ENCODE assay signal across 21 cellular contexts in the genomic region with DNA sequence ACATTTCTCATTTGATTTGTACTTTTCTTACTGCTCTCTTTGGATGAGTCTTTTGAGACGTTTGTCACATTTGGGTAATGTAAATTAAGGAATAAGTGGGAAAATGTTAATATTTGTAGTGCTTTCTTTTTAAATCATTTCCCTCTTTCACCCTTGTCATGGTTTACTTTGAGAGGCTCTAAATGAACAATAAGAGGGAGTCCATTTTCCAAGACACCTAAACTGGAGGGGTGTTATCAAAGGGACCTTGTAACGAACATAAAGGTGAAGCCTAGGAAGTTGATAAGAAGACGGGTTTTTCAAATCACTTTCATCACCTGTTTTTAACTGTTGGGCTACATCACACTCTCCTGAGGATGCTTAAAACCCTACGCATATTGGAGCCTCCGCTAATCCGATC.
"Had no signal": no experiment of that assay in that cellular context is flagged by ENCODE, and none has a peak within 500 bp of the region (broad histone marks: within the 10 kb centered on the region; RNA-seq: fewer than 3 reads in every experiment).

No MANE protein-coding gene starts in this region.

- H3K4me3 Mint-ChIP-seq: activated CD8-positive, alpha-beta T cell treated with anti-CD3 and anti-CD28 coated beads, Interleukin-2, amount 10 ng/mL, durations not matched to agents 7 days and 5 days; natural killer cell had no signal

- H3K27ac Mint-ChIP-seq: activated CD8-positive, alpha-beta T cell treated with anti-CD3 and anti-CD28 coated beads, Interleukin-2, amount 10 ng/mL, durations not matched to agents 7 days and 5 days; natural killer cell had no signal

- H3K9me3 ChIP-seq: breast epithelium, esophagus squamous epithelium, heart right ventricle, thoracic aorta, uterus had no signal

- H3K9me3 Mint-ChIP-seq: natural killer cell had no signal

- H3K4me3 ChIP-seq: breast epithelium, esophagus squamous epithelium, heart right ventricle, thoracic aorta, uterus had no signal

- ATAC-seq: activated CD8-positive, alpha-beta T cell treated with anti-CD3 and anti-CD28 coated beads, Interleukin-2, amount 10 ng/mL, durations not matched to agents 7 days and 5 days; heart right ventricle; natural killer cell; right cardiac atrium; SK-N-SH treated with all-trans-retinoic acid at 6 μM for 48 hours; stimulated activated naive CD8-positive, alpha-beta T cell treated with anti-CD3 and anti-CD28 coated beads, Interleukin-15, Interleukin-2, amounts not matched to agents 100 U/mL and 50 U/mL, for 24 hours had no signal

- DNase-seq: activated CD4-positive, alpha-beta T cell treated with anti-CD3 and anti-CD28 coated beads for 48 hours; activated CD4-positive, CD25-positive, alpha-beta regulatory T cell; activated CD8-positive, alpha-beta T cell treated with anti-CD3 and anti-CD28 coated beads, Interleukin-2, amount 10 ng/mL, durations not matched to agents 7 days and 5 days; activated effector memory CD4-positive, alpha-beta T cell treated with Interleukin-2 at 50 U/mL for 16 hours; activated naive CD4-positive, alpha-beta T cell treated with Interleukin-2 at 50 U/mL for 16 hours; activated T-cell treated with anti-CD3 and anti-CD28 coated beads for 4 hours; central memory CD4-positive, alpha-beta T cell; esophagus squamous epithelium; foreskin melanocyte; heart right ventricle; natural killer cell; posterior cingulate gyrus; right cardiac atrium; stimulated activated CD4-positive, alpha-beta T cell treated with anti-CD3 and anti-CD28 coated beads, Interleukin-15, amount 100 ng/mL, for 24 hours; stimulated activated CD4-positive, alpha-beta T cell treated with anti-CD3 and anti-CD28 coated beads, Interleukin-2, amount 100 ng/mL, for 24 hours; stimulated activated naive CD8-positive, alpha-beta T cell treated with anti-CD3 and anti-CD28 coated beads, Interleukin-15, Interleukin-2, amounts not matched to agents 100 U/mL and 50 U/mL, for 24 hours; trophoblast cell; uterus had no signal

- H3K27me3 ChIP-seq: breast epithelium, esophagus squamous epithelium, heart right ventricle, uterus had no signal

- H3K4me1 ChIP-seq: breast epithelium, esophagus squamous epithelium had no signal

- H3K27ac ChIP-seq: breast epithelium, esophagus squamous epithelium, heart right ventricle, thoracic aorta, uterus had no signal

- H3K36me3 ChIP-seq: breast epithelium, uterus had no signal

- H3K36me3 Mint-ChIP-seq: natural killer cell had no signal
